ENCODE assay signal across 2 cellular contexts in genomic region chr6:36335465-36336209, GRCh38.
TF ChIP-seq lines count a peak whose summit lies in the region.

No MANE protein-coding gene starts in this region.

TF ChIP-seq in K562, 482 proteins besides CTCF, POLR2A, EP300 and RAD21:
- TF ChIP-seq SMAD4 (CRISPR knock-in tag; conservative IDR thresholded peaks at IDR 0.05) (no peak), MAX (CRISPR knock-in tag; IDR thresholded peaks at IDR 0.05) (0 out of 2 replicates have a peak, but pooled peaks have one; percentile 6), TRIM25 (IDR thresholded peaks at IDR 0.05; ENCODE audit: borderline replicate concordance) (no peak), C11orf30 (IDR thresholded peaks at IDR 0.05; ENCODE audit: low read depth) (no peak)
TF ChIP-seq in K562: peak in this region for 1.

TF ChIP-seq in HepG2, 621 proteins besides CTCF, POLR2A, EP300 and RAD21:
- TF ChIP-seq MED1 (CRISPR knock-in tag; IDR thresholded peaks at IDR 0.05) (0 out of 2 replicates have a peak, but pooled peaks have one; percentile 0), ATF1 (CRISPR knock-in tag; IDR thresholded peaks at IDR 0.05) (no peak), ZBTB40 (IDR thresholded peaks at IDR 0.05) (no peak), ZBTB40 (CRISPR knock-in tag; IDR thresholded peaks at IDR 0.05) (0 out of 2 replicates have a peak, but pooled peaks have one; percentile 4), HBP1 (CRISPR knock-in tag; IDR thresholded peaks at IDR 0.05; ENCODE audit: low read depth) (0 out of 2 replicates have a peak, but pooled peaks have one; percentile 24), ZBTB43 (CRISPR knock-in tag; conservative IDR thresholded peaks at IDR 0.05) (0 out of 2 replicates have a peak, but pooled peaks have one; percentile 0), BHLHE40 (IDR thresholded peaks at IDR 0.05; ENCODE audit: low read length) (no peak)
